13 cellular contexts compared by ENCODE assay signal in the genomic region with DNA sequence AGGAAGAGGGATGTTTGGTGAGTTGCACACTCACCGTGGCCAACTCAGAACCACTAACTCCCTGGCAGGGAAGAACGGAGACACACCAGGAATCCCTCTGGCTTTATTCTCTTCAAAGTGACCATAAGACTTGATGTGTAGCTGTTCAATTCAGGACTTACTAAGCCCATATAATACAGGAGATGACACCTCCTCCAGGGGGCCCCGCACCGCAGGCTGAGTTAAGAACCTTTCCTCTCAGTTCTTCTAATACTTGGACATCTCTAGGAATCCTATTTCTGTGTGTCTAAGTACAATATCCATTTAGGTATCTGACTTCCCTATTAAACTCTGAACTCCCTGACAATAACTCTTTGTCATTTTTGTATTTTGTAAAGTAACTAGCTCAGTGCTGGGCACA. TPM values are rescaled to one million over a fixed set of nuclear protein-coding genes. Genes with fewer than 3 reads are reported as not detected.
DNase-seq lines count a peak whose midpoint lies in the region; TF ChIP-seq lines count a peak whose summit lies in the region.
"Had no signal": no experiment of that assay in that cellular context is flagged by ENCODE, and none has a peak within 500 bp of the region (broad histone marks: within the 10 kb centered on the region; RNA-seq: fewer than 3 reads in every experiment).

No MANE protein-coding gene starts in this region.

- POLR2A ChIA-PET in OCI-LY7 (lab: Charles Lee), result interaction anchor here (0.6 to 0.7 kb wide), 2 partner anchors 27 to 594 kb away, joined by 3 to 4 read pairs; no protein-coding TSS in a partner anchor

- no peak overlapping the region for H3K4me2 ChIP-seq in OCI-LY7 (ENCODE audit: low read length)

- H3K36me3 ChIP-seq in BE2C (peaks cover 2% of the 10 kb centered on the region; the same call in 1 of the 2 replicates), OCI-LY7 (ENCODE audit: insufficient read depth, low read length) (peaks cover 21% of the 10 kb centered on the region)

- H3K9me2 ChIP-seq in OCI-LY7 (ENCODE audit: insufficient read depth, low read length), result no peaks in the 10 kb centered on the region

- CTCF ChIA-PET in OCI-LY7 (lab: Charles Lee; ENCODE audit: unreplicated experiment), result no interaction called here

- no peaks in the 10 kb centered on the region for H3K79me2 ChIP-seq in OCI-LY7 (ENCODE audit: insufficient read depth, low read depth, low read length)

- DNase-seq in BE2C (peak; percentile 32), OCI-LY7 (ENCODE audit: low spot score) (peak; percentile 16), epithelial cell of proximal tubule (ENCODE audit: low read depth) (no peak), NCI-H526 treated with DMSO at 0.1 percent for 48 hours (lab: John Stamatoyannopoulos, UW) (no peak), occipital lobe (lab: John Stamatoyannopoulos, UW) (no peak), pons (ENCODE audit: low spot score) (no peak), activated gamma-delta T cell treated with Interleukin-2 at 50 U/mL for 16 hours (no peak)
- DNase-seq: GDM1, NCI-H187 treated with DMSO at 0.1 percent for 48 hours, NCI-H510A treated with DMSO at 0.1 percent for 48 hours, RPMI8226 had no signal

- no peak overlapping the region for H3K4me3 ChIP-seq in BE2C (ENCODE audit: low read depth, low read length)
- no peak overlapping the region for H3K4me3 ChIP-seq in OCI-LY7 (ENCODE audit: low read depth, low read length, poor library complexity, severe bottlenecking)
- H3K4me3 ChIP-seq in epithelial cell of proximal tubule (ENCODE audit: low read depth, low read length), result no peak overlapping the region
- H3K4me3 ChIP-seq: thoracic aorta had no signal

- intact Hi-C loops in OCI-LY7 (cut with micrococcal nuclease; ENCODE audit: unreplicated experiment), result no loop called here

- H3K4me1 ChIP-seq in BE2C (no peaks in the 10 kb centered on the region), OCI-LY7 (ENCODE audit: insufficient read depth, low read length, poor library complexity, severe bottlenecking) (no peaks in the 10 kb centered on the region)

- no peaks in the 10 kb centered on the region for H4K20me1 ChIP-seq in OCI-LY7 (ENCODE audit: insufficient read depth, low read length)

- no peaks in the 10 kb centered on the region for H3K9me3 ChIP-seq in BE2C
- no peaks in the 10 kb centered on the region for H3K9me3 ChIP-seq in OCI-LY7 (ENCODE audit: low read length)
- H3K9me3 ChIP-seq: thoracic aorta had no signal

- no peaks in the 10 kb centered on the region for H3K27me3 ChIP-seq in BE2C

- no peak overlapping the region for H3K27ac ChIP-seq in OCI-LY7 (ENCODE audit: low read depth, low read length, poor library complexity, severe bottlenecking)
- H3K27ac ChIP-seq: thoracic aorta had no signal

- TF ChIP-seq CTCF in BE2C (IDR thresholded peaks at IDR 0.05; ENCODE audit: low read depth, low read length) (peak; percentile 42), GM12872 (IDR thresholded peaks at IDR 0.05; ENCODE audit: insufficient read depth, low read depth, low read length) (0 out of 3 replicates have a peak, but pooled peaks have one; percentile 13), OCI-LY7 (conservative IDR thresholded peaks at IDR 0.05; ENCODE audit: low read length) (peak; percentile 62), epithelial cell of proximal tubule (conservative IDR thresholded peaks at IDR 0.05; ENCODE audit: low read depth, low read length) (peak; percentile 29)

- H2AFZ ChIP-seq in OCI-LY7 (ENCODE audit: low read length), result no peak overlapping the region

- BruUV-seq in OCI-LY7 (replicated peaks; lab: Mats Ljungman, UMichigan), result no TSS peak

RNA-seq across cellular contexts. Expression of a gene that starts 49.5 kb away (rescaled TPM):
- 21.1 TPM for polyA plus RNA-seq in BE2C (2012; ENCODE audit: insufficient read depth, insufficient read length, low read depth)
- 31.1 and 37.5 TPM in 2 replicates for total RNA-seq in OCI-LY7 (2014; rRNA removed; shearing (Covaris generic))
- total RNA-seq in OCI-LY7 (2022), result 45.9 and 48.8 TPM in 2 replicates
- 26.6 and 30.9 TPM in 2 replicates for total RNA-seq in epithelial cell of proximal tubule
- total RNA-seq in occipital lobe, result 7.0 TPM

RNA-seq across cellular contexts. Expression of a gene that starts 51.1 kb away (rescaled TPM):
- polyA plus RNA-seq in BE2C (2012; ENCODE audit: insufficient read depth, insufficient read length, low read depth), result 7.6 TPM
- 8.1 and 11.5 TPM in 2 replicates for total RNA-seq in OCI-LY7 (2014; rRNA removed; shearing (Covaris generic))
- 14.3 and 15.1 TPM in 2 replicates for total RNA-seq in OCI-LY7 (2022)
- 8.5 and 10.1 TPM in 2 replicates for total RNA-seq in epithelial cell of proximal tubule
- total RNA-seq in occipital lobe, result 12.2 TPM

Comparison
In these comparisons a context has a peak if more than half of its experiments do, and no peak if none do; other contexts are left out.
1. DNase-seq: peak in BE2C (single experiment) and OCI-LY7 (single experiment); none in epithelial cell of proximal tubule (single experiment), NCI-H526 treated with DMSO at 0.1 percent for 48 hours (single experiment), occipital lobe (single experiment), pons (single experiment) and activated gamma-delta T cell treated with Interleukin-2 at 50 U/mL for 16 hours (single experiment).
2. Peak in every context shown above with its lines, with median percentiles within 50 percentile points of each other: CTCF ChIP-seq.